Comparison of ENCODE assay signal across 12 cellular contexts in the genomic region with DNA sequence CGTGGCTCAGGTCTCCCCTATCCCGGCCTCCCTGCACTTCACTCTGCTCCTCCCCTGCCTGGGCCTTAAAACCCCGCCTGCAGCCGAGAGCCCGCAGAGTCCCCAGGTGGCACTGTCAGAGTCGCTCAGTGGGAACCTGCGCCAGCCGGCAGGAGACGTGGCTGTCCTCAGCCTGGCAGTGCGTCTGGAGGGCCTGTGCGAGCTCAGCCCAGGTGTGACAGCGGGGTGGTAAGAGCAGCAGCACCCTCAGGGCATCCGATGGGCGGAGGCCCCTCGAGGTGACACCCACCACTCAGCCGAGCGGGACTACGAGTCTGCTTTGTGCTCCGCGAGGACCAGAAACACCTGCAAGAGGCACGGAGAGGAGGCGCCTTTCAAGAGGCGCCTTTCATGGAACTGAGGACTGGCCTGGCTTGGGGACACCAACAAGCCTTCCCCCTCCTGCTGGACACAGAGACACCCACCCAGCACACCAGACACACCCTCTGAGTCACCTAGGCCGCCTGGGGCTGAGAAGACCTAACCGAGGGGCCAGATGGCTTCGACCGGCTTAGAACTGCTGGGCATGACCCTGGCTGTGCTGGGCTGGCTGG. TPM values are rescaled to one million over a fixed set of nuclear protein-coding genes. Genes with fewer than 3 reads are reported as not detected.
A peak's percentile ranks its signal among the peaks of the same experiment; 100 is the strongest.
DNase-seq lines count a peak whose midpoint lies in the region; ATAC-seq and TF ChIP-seq lines count a peak whose summit lies in the region.
"Had no signal": no experiment of that assay in that cellular context is flagged by ENCODE, and none has a peak within 500 bp of the region (broad histone marks: within the 10 kb centered on the region; RNA-seq: fewer than 3 reads in every experiment).

CLDN9 (plus strand) TSS at position 96 of the 593 bp plus-strand sequence; CDS start at position 536, 440 bp downstream.

- DNase-seq in DMS79 (lab: John Stamatoyannopoulos, UW), result peak; percentile 82
- peak; percentile 84 for DNase-seq in NCI-H1436 (lab: John Stamatoyannopoulos, UW)
- DNase-seq in body of pancreas, result peak; percentile 74 to 86 (median 82)
- no peak for DNase-seq in nephron progenitor cell
- DNase-seq in H4 (ENCODE audit: low spot score), result no peak
- DNase-seq in GDM1 (lab: John Stamatoyannopoulos, UW), result no peak
- no peak for DNase-seq in activated CD4-positive, alpha-beta T cell treated with anti-CD3 and anti-CD28 coated beads, Interleukin-2, amount 10 ng/mL, durations not matched to agents 7 days and 5 days
- DNase-seq: activated naive CD4-positive, alpha-beta T cell treated with Interleukin-2 at 50 U/mL for 16 hours; DMS 273 treated with DMSO at 0.1 percent for 48 hours; left cardiac atrium; T1000 had no signal

- H3K9me3 ChIP-seq in body of pancreas, result no peaks in the 10 kb centered on the region

- 27 to 36% methylated on average over 4 to 23 of the region's 27 CpGs for WGBS in body of pancreas, 2 donors

- intact Hi-C loops in body of pancreas (cut with DNase I), result no loop called here

- peak in 1 of 7 experiments; percentile 25 for TF ChIP-seq CTCF in body of pancreas (IDR thresholded peaks at IDR 0.05)
- TF ChIP-seq CTCF in nephron progenitor cell (IDR thresholded peaks at IDR 0.05), result no peak

- peaks cover 44% of the 10 kb centered on the region for H3K4me1 Mint-ChIP-seq in nephron progenitor cell
- peaks cover 10% of the 10 kb centered on the region for H3K4me1 Mint-ChIP-seq in activated CD4-positive, alpha-beta T cell treated with anti-CD3 and anti-CD28 coated beads, Interleukin-2, amount 10 ng/mL, durations not matched to agents 7 days and 5 days

- H3K4me1 ChIP-seq in body of pancreas, result peaks cover 68% of the 10 kb centered on the region

- peaks cover 49% of the 10 kb centered on the region for H3K27me3 Mint-ChIP-seq in nephron progenitor cell (ENCODE audit: low read depth, poor library complexity)
- peaks cover 26% of the 10 kb centered on the region for H3K27me3 Mint-ChIP-seq in activated CD4-positive, alpha-beta T cell treated with anti-CD3 and anti-CD28 coated beads, Interleukin-2, amount 10 ng/mL, durations not matched to agents 7 days and 5 days

- ATAC-seq in body of pancreas, result peak; percentile 68
- no peak for ATAC-seq in HG02870 (IDR thresholded peaks at IDR 0.05; ENCODE audit: unreplicated experiment)
- ATAC-seq: left cardiac atrium had no signal

- peak within 1 kb of the TSS; percentile 1 to 94 (median 78) for H3K27ac ChIP-seq in body of pancreas

- CTCF ChIA-PET in activated CD4-positive, alpha-beta T cell treated with anti-CD3 and anti-CD28 coated beads, Interleukin-2, amount 10 ng/mL, durations not matched to agents 7 days and 5 days (lab: Charles Lee), result interaction anchor here (1.1 to 1.8 kb wide), 2 partner anchors 15 to 19 kb away, joined by 3 to 5 read pairs; no protein-coding TSS in a partner anchor

- H3K27me3 ChIP-seq in body of pancreas, result no peaks in the 10 kb centered on the region

- peak; percentile 39 to 83 (median 75) for TF ChIP-seq POLR2A in body of pancreas (IDR thresholded peaks at IDR 0.05)

- POLR2A ChIA-PET in activated CD4-positive, alpha-beta T cell treated with anti-CD3 and anti-CD28 coated beads, Interleukin-2, amount 10 ng/mL, durations not matched to agents 7 days and 5 days (lab: Charles Lee), result no interaction called here

- no peaks in the 10 kb centered on the region for H3K36me3 ChIP-seq in body of pancreas (replicated peaks in 1 of 2; ENCODE audit: insufficient read depth in 1 of 2, low read depth in 2 of 2)

- H3K36me3 Mint-ChIP-seq in nephron progenitor cell (ENCODE audit: low read depth), result no peaks in the 10 kb centered on the region
- no peaks in the 10 kb centered on the region for H3K36me3 Mint-ChIP-seq in activated CD4-positive, alpha-beta T cell treated with anti-CD3 and anti-CD28 coated beads, Interleukin-2, amount 10 ng/mL, durations not matched to agents 7 days and 5 days (ENCODE audit: low read depth)

- no peak within 1 kb of the TSS for H3K4me3 ChIP-seq in body of pancreas

- peak within 1 kb of the TSS; percentile 68 for H3K4me3 Mint-ChIP-seq in nephron progenitor cell
- H3K4me3 Mint-ChIP-seq in activated CD4-positive, alpha-beta T cell treated with anti-CD3 and anti-CD28 coated beads, Interleukin-2, amount 10 ng/mL, durations not matched to agents 7 days and 5 days, result no peak within 1 kb of the TSS

- no peaks in the 10 kb centered on the region for H3K9me3 Mint-ChIP-seq in nephron progenitor cell
- no peaks in the 10 kb centered on the region for H3K9me3 Mint-ChIP-seq in activated CD4-positive, alpha-beta T cell treated with anti-CD3 and anti-CD28 coated beads, Interleukin-2, amount 10 ng/mL, durations not matched to agents 7 days and 5 days

- no peak within 1 kb of the TSS for H3K27ac Mint-ChIP-seq in nephron progenitor cell
- H3K27ac Mint-ChIP-seq in activated CD4-positive, alpha-beta T cell treated with anti-CD3 and anti-CD28 coated beads, Interleukin-2, amount 10 ng/mL, durations not matched to agents 7 days and 5 days, result no peak within 1 kb of the TSS

RNA-seq across cellular contexts. Expression of gene CLDN9, which starts in this region (rescaled TPM):
- 10 to 100 TPM in 1 of 2 donors, 1 to 10 TPM in 1; 4.7 to 11.2 TPM for total RNA-seq in body of pancreas
- not detected in 2 replicates for total RNA-seq in H4 (2014; rRNA removed; shearing (Covaris generic))
- total RNA-seq in activated CD4-positive, alpha-beta T cell treated with anti-CD3 and anti-CD28 coated beads, Interleukin-2, amount 10 ng/mL, durations not matched to agents 7 days and 5 days, result not detected

Comparison
In these comparisons a context has a peak if more than half of its experiments do, and no peak if none do; other contexts are left out.
1. DNase-seq: peak in DMS79 (single experiment), NCI-H1436 (single experiment) and body of pancreas (4 of 4); none in nephron progenitor cell (single experiment), H4 (single experiment), GDM1 (single experiment) and activated CD4-positive, alpha-beta T cell treated with anti-CD3 and anti-CD28 coated beads, Interleukin-2, amount 10 ng/mL, durations not matched to agents 7 days and 5 days (single experiment).